ENCODE assay signal across 31 cellular contexts in genomic region chr10:120593693-120594092, GRCh38.
"Had no signal": no experiment of that assay in that cellular context is flagged by ENCODE, and none has a peak within 500 bp of the region (broad histone marks: within the 10 kb centered on the region; RNA-seq: fewer than 3 reads in every experiment).

No MANE protein-coding gene starts in this region.

- DNase-seq: activated CD4-positive, alpha-beta T cell treated with anti-CD3 and anti-CD28 coated beads, Interleukin-2, amount 10 ng/mL, durations not matched to agents 24 days and 14 days; activated CD4-positive, alpha-beta T cell treated with anti-CD3 and anti-CD28 coated beads, Interleukin-2, amount 50 U/mL, for 4 hours; activated CD4-positive, CD25-positive, alpha-beta regulatory T cell; activated CD8-positive, alpha-beta T cell treated with anti-CD3 and anti-CD28 coated beads for 36 hours; activated effector memory CD4-positive, alpha-beta T cell treated with anti-CD3 and anti-CD28 coated beads, Interleukin-2, amount 50 U/mL, for 16 hours; activated naive CD4-positive, alpha-beta T cell; activated naive CD4-positive, alpha-beta T cell treated with anti-CD3 and anti-CD28 coated beads, Interleukin-2, amount 50 U/mL, for 16 hours; activated naive CD8-positive, alpha-beta T cell treated with anti-CD3 and anti-CD28 coated beads for 36 hours; activated T-cell treated with anti-CD3 and anti-CD28 coated beads, Interleukin-2, amount 50 U/mL, for 1 hour; activated T-cell treated with anti-CD3 and anti-CD28 coated beads, Interleukin-2, amount 50 U/mL, for 72 hours; amniotic stem cell; aorta; brain microvascular endothelial cell; central memory CD4-positive, alpha-beta T cell; NCI-H1048; NCI-H1105 treated with DMSO at 0.1 percent for 48 hours; NCI-H1436; NCI-H1694; NCI-H1930; NCI-H2081 treated with DMSO at 0.1 percent for 48 hours; NCI-H226; NCI-H446 treated with DMSO at 0.1 percent for 48 hours; NCI-H524; NCI-H69; PC-9; SHP77; SJCRH30; T1000; WERI-Rb-1 had no signal

- H3K27ac ChIP-seq: brain microvascular endothelial cell, PC-9, SJCRH30, SK-N-MC, WERI-Rb-1 had no signal

- H3K9me3 ChIP-seq: SJCRH30 had no signal

- H3K4me2 ChIP-seq: PC-9 had no signal

- H3K4me3 ChIP-seq: PC-9, SJCRH30, SK-N-MC had no signal

- H3K27me3 ChIP-seq: brain microvascular endothelial cell, SJCRH30 had no signal

- H2AFZ ChIP-seq: PC-9 had no signal

- ATAC-seq: activated CD8-positive, alpha-beta T cell treated with anti-CD3 and anti-CD28 coated beads for 36 hours; activated T-cell treated with anti-CD3 and anti-CD28 coated beads, Interleukin-2, amount 50 U/mL, for 72 hours; activated T-helper 17 cell treated with anti-CD3 and anti-CD28 coated beads, Interleukin-2, amount 50 U/mL, for 72 hours had no signal

- H3K4me1 ChIP-seq: SJCRH30 had no signal

- H3K36me3 ChIP-seq: brain microvascular endothelial cell, SJCRH30, WERI-Rb-1 had no signal
